Comparison of ENCODE assay signal across 11 cellular contexts in the genomic region with DNA sequence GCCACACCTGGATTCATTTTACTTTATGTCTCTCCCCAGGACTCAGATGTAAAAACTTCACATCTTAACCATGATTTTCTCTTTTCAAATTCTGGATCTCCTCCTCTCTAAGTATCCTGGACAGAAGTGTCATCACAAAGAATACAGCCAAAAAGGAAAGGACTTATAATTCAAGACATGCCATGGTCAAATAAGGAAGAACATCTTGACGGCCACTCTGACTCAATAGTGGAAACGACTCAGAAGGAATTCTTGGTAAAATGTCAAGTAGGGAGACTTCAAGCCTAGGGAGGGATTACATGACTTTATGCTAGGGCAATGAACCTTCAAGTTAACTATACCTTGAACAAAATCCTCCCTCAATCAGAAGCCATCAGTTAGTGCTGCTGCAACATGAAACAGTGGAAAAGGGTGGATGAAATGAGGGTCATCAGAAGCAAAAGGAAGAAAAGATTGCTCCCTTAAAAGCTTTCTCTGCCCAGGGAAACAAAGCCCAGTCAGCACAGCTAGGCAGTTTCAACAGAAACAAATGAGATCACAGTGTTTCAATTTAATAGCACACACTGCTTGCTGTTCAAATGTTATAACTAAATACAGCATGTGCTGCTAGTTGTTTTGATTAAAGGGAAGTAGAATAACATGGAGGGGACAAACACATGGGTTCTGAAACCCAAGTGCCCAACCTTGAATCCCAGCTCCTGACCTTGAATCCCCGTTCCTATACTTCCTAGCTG.
DNase-seq lines count a peak whose midpoint lies in the region; ATAC-seq and TF ChIP-seq lines count a peak whose summit lies in the region.
"Had no signal": no experiment of that assay in that cellular context is flagged by ENCODE, and none has a peak within 500 bp of the region (broad histone marks: within the 10 kb centered on the region; RNA-seq: fewer than 3 reads in every experiment).

No MANE protein-coding gene starts in this region.

- WGBS in GM23248 (ENCODE audit: low coverage in 1 of 2, low lambda C conversion rate in 2 of 2, missing lambda C conversion rate in 2 of 2), 2 experiments: 4 to 8% methylated on average over 3 of the region's 3 CpGs

- H3K4me2 ChIP-seq in GM23248 (ENCODE audit: unreplicated experiment): peak overlapping the region; percentile 75

- no peak overlapping the region for H3K27ac Mint-ChIP-seq in activated naive CD8-positive, alpha-beta T cell treated with anti-CD3 and anti-CD28 coated beads, Interleukin-2, amount 50 U/mL, for 24 hours
- no peak overlapping the region for H3K27ac Mint-ChIP-seq in progenitor cell of endocrine pancreas
- H3K27ac Mint-ChIP-seq in activated T-cell treated with anti-CD3 and anti-CD28 coated beads, Interleukin-2, amount 50 U/mL, for 24 hours: no peak overlapping the region
- H3K27ac Mint-ChIP-seq: activated CD4-positive, alpha-beta memory T cell treated with anti-CD3 and anti-CD28 coated beads for 36 hours; mesothelial cell of epicardium had no signal

- peak overlapping the region; percentile 37 for H3K4me3 ChIP-seq in GM23248
- H3K4me3 ChIP-seq in stomach smooth muscle (ENCODE audit: low read length in 2 of 2): no peak overlapping the region

- no peaks in the 10 kb centered on the region for H3K27me3 Mint-ChIP-seq in activated naive CD8-positive, alpha-beta T cell treated with anti-CD3 and anti-CD28 coated beads, Interleukin-2, amount 50 U/mL, for 24 hours
- no peaks in the 10 kb centered on the region for H3K27me3 Mint-ChIP-seq in progenitor cell of endocrine pancreas
- no peaks in the 10 kb centered on the region for H3K27me3 Mint-ChIP-seq in activated T-cell treated with anti-CD3 and anti-CD28 coated beads, Interleukin-2, amount 50 U/mL, for 24 hours
- H3K27me3 Mint-ChIP-seq: activated CD4-positive, alpha-beta memory T cell treated with anti-CD3 and anti-CD28 coated beads for 36 hours had no signal

- in situ Hi-C loops in GM23248 (cut with MboI): no loop called here

- H3K9me3 Mint-ChIP-seq in activated naive CD8-positive, alpha-beta T cell treated with anti-CD3 and anti-CD28 coated beads, Interleukin-2, amount 50 U/mL, for 24 hours: peaks cover 6% of the 10 kb centered on the region
- no peaks in the 10 kb centered on the region for H3K9me3 Mint-ChIP-seq in progenitor cell of endocrine pancreas (ENCODE audit: low read depth)
- no peaks in the 10 kb centered on the region for H3K9me3 Mint-ChIP-seq in activated T-cell treated with anti-CD3 and anti-CD28 coated beads, Interleukin-2, amount 50 U/mL, for 24 hours

- H4K20me1 ChIP-seq in GM23248 (ENCODE audit: insufficient read depth): no peaks in the 10 kb centered on the region

- H2AFZ ChIP-seq in GM23248: no peak overlapping the region

- peaks cover 82% of the 10 kb centered on the region for H3K4me1 ChIP-seq in GM23248 (ENCODE audit: insufficient read depth)
- no peaks in the 10 kb centered on the region for H3K4me1 ChIP-seq in stomach smooth muscle (ENCODE audit: control insufficient read depth, insufficient read depth, low read length)

- no peaks in the 10 kb centered on the region for H3K36me3 Mint-ChIP-seq in activated naive CD8-positive, alpha-beta T cell treated with anti-CD3 and anti-CD28 coated beads, Interleukin-2, amount 50 U/mL, for 24 hours (ENCODE audit: low read depth)
- H3K36me3 Mint-ChIP-seq in progenitor cell of endocrine pancreas (ENCODE audit: insufficient read depth): peaks cover 14% of the 10 kb centered on the region
- no peaks in the 10 kb centered on the region for H3K36me3 Mint-ChIP-seq in activated T-cell treated with anti-CD3 and anti-CD28 coated beads, Interleukin-2, amount 50 U/mL, for 24 hours (ENCODE audit: low read depth)
- H3K36me3 Mint-ChIP-seq: activated CD4-positive, alpha-beta memory T cell treated with anti-CD3 and anti-CD28 coated beads for 36 hours had no signal

- H3K79me2 ChIP-seq in GM23248 (ENCODE audit: insufficient read depth): peaks cover 94% of the 10 kb centered on the region

- H3K36me3 ChIP-seq in GM23248 (ENCODE audit: low read depth): peaks cover 20% of the 10 kb centered on the region; the same call in 1 of the 2 replicates
- H3K36me3 ChIP-seq in stomach smooth muscle (ENCODE audit: control insufficient read depth in 2 of 2, insufficient read depth in 2 of 2, low read length in 2 of 2): no peaks in the 10 kb centered on the region

- H3K27me3 ChIP-seq in GM23248 (replicated peaks; ENCODE audit: insufficient read depth) (no peaks in the 10 kb centered on the region), stomach smooth muscle (ENCODE audit: control insufficient read depth in 1 of 2, insufficient read depth in 2 of 2, low read length in 2 of 2) (no peaks in the 10 kb centered on the region)

- no peak overlapping the region for H3K4me3 Mint-ChIP-seq in activated naive CD8-positive, alpha-beta T cell treated with anti-CD3 and anti-CD28 coated beads, Interleukin-2, amount 50 U/mL, for 24 hours
- no peak overlapping the region for H3K4me3 Mint-ChIP-seq in progenitor cell of endocrine pancreas (ENCODE audit: low read depth)
- H3K4me3 Mint-ChIP-seq in activated T-cell treated with anti-CD3 and anti-CD28 coated beads, Interleukin-2, amount 50 U/mL, for 24 hours: no peak overlapping the region
- H3K4me3 Mint-ChIP-seq: activated CD4-positive, alpha-beta memory T cell treated with anti-CD3 and anti-CD28 coated beads for 36 hours; mesothelial cell of epicardium had no signal

- H3F3A ChIP-seq in GM23248 (ENCODE audit: insufficient read depth): peaks cover 84% of the 10 kb centered on the region

- no peak for ATAC-seq in activated naive CD8-positive, alpha-beta T cell treated with anti-CD3 and anti-CD28 coated beads, Interleukin-2, amount 50 U/mL, for 24 hours
- no peak for ATAC-seq in GM18870 (IDR thresholded peaks at IDR 0.05; ENCODE audit: unreplicated experiment)

- DNase-seq in GM23248 (peak; percentile 96), astrocyte of the hippocampus (ENCODE audit: low read depth, low spot score) (peak; percentile 36), hepatic stellate cell (ENCODE audit: low spot score) (peak; percentile 42), progenitor cell of endocrine pancreas (ENCODE audit: low spot score, unreplicated experiment) (no peak)
- no peak for DNase-seq in activated naive CD8-positive, alpha-beta T cell treated with anti-CD3 and anti-CD28 coated beads, Interleukin-2, amount 50 U/mL, for 24 hours
- no peak for DNase-seq in activated T-cell treated with anti-CD3 and anti-CD28 coated beads, Interleukin-2, amount 50 U/mL, for 24 hours
- DNase-seq: activated CD4-positive, alpha-beta memory T cell treated with anti-CD3 and anti-CD28 coated beads for 36 hours; Caco-2 had no signal

- peaks cover 7% of the 10 kb centered on the region for H3K4me1 Mint-ChIP-seq in activated naive CD8-positive, alpha-beta T cell treated with anti-CD3 and anti-CD28 coated beads, Interleukin-2, amount 50 U/mL, for 24 hours
- peaks cover 7% of the 10 kb centered on the region for H3K4me1 Mint-ChIP-seq in progenitor cell of endocrine pancreas (ENCODE audit: low read depth)
- H3K4me1 Mint-ChIP-seq in activated T-cell treated with anti-CD3 and anti-CD28 coated beads, Interleukin-2, amount 50 U/mL, for 24 hours (ENCODE audit: low read depth): peaks cover 7% of the 10 kb centered on the region
- H3K4me1 Mint-ChIP-seq: mesothelial cell of epicardium had no signal

- H3K9me2 ChIP-seq in GM23248 (ENCODE audit: insufficient read depth): no peaks in the 10 kb centered on the region

- TF ChIP-seq CTCF in progenitor cell of endocrine pancreas (IDR thresholded peaks at IDR 0.05; ENCODE audit: unreplicated experiment): no peak

- peak overlapping the region; percentile 43 for H3K9ac ChIP-seq in GM23248
- H3K9ac ChIP-seq in stomach smooth muscle (ENCODE audit: low read length in 2 of 2): no peak overlapping the region

- no peaks in the 10 kb centered on the region for H3K9me3 ChIP-seq in GM23248 (ENCODE audit: low read depth)
- H3K9me3 ChIP-seq in stomach smooth muscle (ENCODE audit: control insufficient read depth in 2 of 2, low read length in 2 of 2): no peaks in the 10 kb centered on the region
- H3K9me3 ChIP-seq: Caco-2 had no signal

- H3K27ac ChIP-seq in GM23248: peak overlapping the region; percentile 82
- peak overlapping the region; percentile 43 for H3K27ac ChIP-seq in stomach smooth muscle (ENCODE audit: low read length)

Comparison
In these comparisons a context has a peak if more than half of its experiments do, and no peak if none do; other contexts are left out.
1. DNase-seq: peak in GM23248 (single experiment), astrocyte of the hippocampus (single experiment) and hepatic stellate cell (single experiment); none in activated naive CD8-positive, alpha-beta T cell treated with anti-CD3 and anti-CD28 coated beads, Interleukin-2, amount 50 U/mL, for 24 hours (single experiment), progenitor cell of endocrine pancreas (single experiment) and activated T-cell treated with anti-CD3 and anti-CD28 coated beads, Interleukin-2, amount 50 U/mL, for 24 hours (single experiment).